ENCODE assay signal across 21 cellular contexts in the genomic region with DNA sequence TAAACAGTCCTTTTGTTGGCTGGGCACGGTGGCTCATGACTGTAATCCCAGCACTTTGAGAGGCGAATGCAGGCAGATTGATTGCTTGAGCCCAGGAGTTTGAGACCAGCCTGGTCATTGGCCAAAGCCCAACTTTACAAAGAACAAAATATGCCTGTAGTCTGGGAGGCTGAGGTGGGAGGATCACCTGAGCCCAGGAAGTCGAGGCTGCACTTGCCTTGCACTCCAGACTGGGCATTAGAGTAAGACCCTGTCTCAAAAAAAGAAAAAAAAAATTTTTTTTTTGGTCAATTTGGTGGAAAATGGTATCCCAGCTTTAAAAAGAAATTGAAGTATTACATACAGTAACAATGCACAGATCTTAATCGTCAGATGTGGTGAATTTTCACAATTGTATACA. TPM values are rescaled to one million over a fixed set of nuclear protein-coding genes. Genes with fewer than 3 reads are reported as not detected.
DNase-seq lines count a peak whose midpoint lies in the region; ATAC-seq, FAIRE-seq and TF ChIP-seq lines count a peak whose summit lies in the region.
"Had no signal": no experiment of that assay in that cellular context is flagged by ENCODE, and none has a peak within 500 bp of the region (broad histone marks: within the 10 kb centered on the region; RNA-seq: fewer than 3 reads in every experiment).

No MANE protein-coding gene starts in this region.

- H2AFZ ChIP-seq in OCI-LY7 (ENCODE audit: low read length) = no peak overlapping the region
- no peak overlapping the region for H2AFZ ChIP-seq in K562 (ENCODE audit: low read depth, low read length)
- H2AFZ ChIP-seq: neural progenitor cell had no signal

- peak overlapping the region; percentile 61 for H3K4me3 ChIP-seq in OCI-LY7 (ENCODE audit: low read depth, low read length, poor library complexity, severe bottlenecking)
- no peak overlapping the region for H3K4me3 ChIP-seq in K562
- no peak overlapping the region for H3K4me3 ChIP-seq in BE2C (ENCODE audit: low read depth, low read length)
- no peak overlapping the region for H3K4me3 ChIP-seq in HAP-1
- H3K4me3 ChIP-seq: adrenal gland, gastrocnemius medialis, neural progenitor cell, prostate gland, spleen had no signal

- peak overlapping the region; percentile 33 for H3K4me3 Mint-ChIP-seq in stimulated activated naive CD8-positive, alpha-beta T cell treated with anti-CD3 and anti-CD28 coated beads, Interleukin-15, Interleukin-2, amounts not matched to agents 100 ng/mL and 50 ng/mL, for 24 hours
- H3K4me3 Mint-ChIP-seq: neural progenitor cell had no signal

- POLR2A ChIA-PET in OCI-LY7 (lab: Charles Lee) = interaction anchor here (1.3 to 2.4 kb wide), 2 partner anchors 21 to 30 kb away, joined by 3 to 22 read pairs; partner anchors contain the start of gene C10orf143
- POLR2A ChIA-PET in K562 (lab: Yijun Ruan, JAX) = interaction anchor here (0.5 kb wide), 1 partner anchor 10 kb away, joined by 3 read pairs; no protein-coding TSS in a partner anchor

- TF ChIP-seq POLR2A in K562 (conservative IDR thresholded peaks at IDR 0.05) = no peak

- intact Hi-C loops in OCI-LY7 (cut with micrococcal nuclease; ENCODE audit: unreplicated experiment) (no loop called here), K562 (cut with micrococcal nuclease) (no loop called here)

- peaks cover 96% of the 10 kb centered on the region for H3K79me2 ChIP-seq in OCI-LY7 (ENCODE audit: insufficient read depth, low read depth, low read length)
- H3K79me2 ChIP-seq in K562 (ENCODE audit: control insufficient read depth, insufficient read depth, low read length) = peaks cover 96% of the 10 kb centered on the region

- TF ChIP-seq EP300 in K562 (IDR thresholded peaks at IDR 0.05; ENCODE audit: low read length) = no peak

- DNase-seq in stimulated activated naive CD8-positive, alpha-beta T cell treated with anti-CD3 and anti-CD28 coated beads, Interleukin-15, Interleukin-2, amounts not matched to agents 100 U/mL and 50 U/mL, for 24 hours = no peak
- no peak for DNase-seq in OCI-LY7 (ENCODE audit: low spot score)
- no peak for DNase-seq in K562 (ENCODE audit: extremely low read depth in 1 of 4, low spot score in 3 of 4)
- no peak for DNase-seq in DMS 273 treated with DMSO at 0.1 percent for 48 hours (lab: John Stamatoyannopoulos, UW)
- no peak for DNase-seq in BE2C
- DNase-seq in HAP-1 (ENCODE audit: low spot score in 2 of 2) = no peak
- no peak for DNase-seq in Kasumi-1 (lab: John Stamatoyannopoulos, UW)
- DNase-seq: activated CD4-positive, alpha-beta T cell treated with anti-CD3 and anti-CD28 coated beads, Interleukin-2, amount 50 U/mL, for 4 hours; adrenal gland; DMS79 treated with DMSO at 0.1 percent for 48 hours; gastrocnemius medialis; KG1; NCI-H1048; NCI-H1930; NCI-H345; spleen; stimulated activated CD4-positive, alpha-beta T cell treated with anti-CD3 and anti-CD28 coated beads, Interleukin-4, amount 100 ng/mL, for 4 hours had no signal

- no peaks in the 10 kb centered on the region for H3K9me3 ChIP-seq in OCI-LY7 (ENCODE audit: low read length)
- H3K9me3 ChIP-seq in K562 (replicated peaks; ENCODE audit: control insufficient read depth, insufficient read depth, low read depth, low read length) = no peaks in the 10 kb centered on the region
- H3K9me3 ChIP-seq in BE2C = no peaks in the 10 kb centered on the region
- no peaks in the 10 kb centered on the region for H3K9me3 ChIP-seq in HAP-1
- H3K9me3 ChIP-seq: adrenal gland, gastrocnemius medialis, prostate gland, spleen had no signal

- H3K27ac ChIP-seq in OCI-LY7 (ENCODE audit: low read depth, low read length, poor library complexity, severe bottlenecking) (peak overlapping the region; percentile 88), K562 (ENCODE audit: extremely low read depth, low read depth, low read length) (peak overlapping the region; percentile 39; the same call in 2 of the 3 replicates)
- H3K27ac ChIP-seq: adrenal gland, gastrocnemius medialis, neural progenitor cell, prostate gland had no signal

- ATAC-seq in stimulated activated naive CD8-positive, alpha-beta T cell treated with anti-CD3 and anti-CD28 coated beads, Interleukin-15, Interleukin-2, amounts not matched to agents 100 U/mL and 50 U/mL, for 24 hours = no peak
- ATAC-seq in K562 = no peak
- ATAC-seq: esophagus mucosa, gastrocnemius medialis had no signal

- no TSS peak for BruUV-seq in OCI-LY7 (replicated peaks; lab: Mats Ljungman, UMichigan)
- BruUV-seq in K562 (replicated peaks; lab: Mats Ljungman, UMichigan) = no TSS peak

- in situ Hi-C loops in K562 (cut with MboI) (no loop called here), HAP-1 (cut with MboI; ENCODE audit: low sequenced_read_pairs) (no loop called here)

- TF ChIP-seq RAD21 in K562 (CRISPR knock-in tag; conservative IDR thresholded peaks at IDR 0.05 in 1 of 2, IDR thresholded peaks at IDR 0.05 in 1 of 2) = no peak

- H3K4me2 ChIP-seq in OCI-LY7 (ENCODE audit: low read length) (peak overlapping the region; percentile 98), K562 (ENCODE audit: insufficient read depth, low read length) (no peak overlapping the region)
- H3K4me2 ChIP-seq: neural progenitor cell had no signal

- peaks cover 6% of the 10 kb centered on the region for H3K9me1 ChIP-seq in K562 (ENCODE audit: control insufficient read depth, insufficient read depth, low read length)

- H3K9me3 Mint-ChIP-seq in stimulated activated naive CD8-positive, alpha-beta T cell treated with anti-CD3 and anti-CD28 coated beads, Interleukin-15, Interleukin-2, amounts not matched to agents 100 ng/mL and 50 ng/mL, for 24 hours = no peaks in the 10 kb centered on the region
- H3K9me3 Mint-ChIP-seq: neural progenitor cell had no signal

- peaks cover 61% of the 10 kb centered on the region for H3K4me1 Mint-ChIP-seq in stimulated activated naive CD8-positive, alpha-beta T cell treated with anti-CD3 and anti-CD28 coated beads, Interleukin-15, Interleukin-2, amounts not matched to agents 100 ng/mL and 50 ng/mL, for 24 hours (ENCODE audit: low read depth)

- H3K36me3 Mint-ChIP-seq in stimulated activated naive CD8-positive, alpha-beta T cell treated with anti-CD3 and anti-CD28 coated beads, Interleukin-15, Interleukin-2, amounts not matched to agents 100 ng/mL and 50 ng/mL, for 24 hours (ENCODE audit: low read depth) = peaks cover 53% of the 10 kb centered on the region

- H4K20me1 ChIP-seq in OCI-LY7 (ENCODE audit: insufficient read depth, low read length) = peaks cover 42% of the 10 kb centered on the region
- H4K20me1 ChIP-seq in K562 (replicated peaks; ENCODE audit: control insufficient read depth, insufficient read depth, low read length) = peaks cover 23% of the 10 kb centered on the region

- 39% methylated on average over 4 of the region's 4 CpGs for WGBS in K562 (ENCODE audit: insufficient coverage, low coverage, missing lambda C conversion rate)

- H3K4me1 ChIP-seq in OCI-LY7 (ENCODE audit: insufficient read depth, low read length, poor library complexity, severe bottlenecking) (peaks cover 67% of the 10 kb centered on the region), K562 (replicated peaks in 1 of 2; ENCODE audit: control insufficient read depth in 2 of 2, insufficient read depth in 2 of 2, low read length in 2 of 2) (peaks cover 16% of the 10 kb centered on the region in 2 experiments), BE2C (no peaks in the 10 kb centered on the region), HAP-1 (peaks cover 30% of the 10 kb centered on the region)

- no peaks in the 10 kb centered on the region for H3K9me2 ChIP-seq in OCI-LY7 (ENCODE audit: insufficient read depth, low read length)

- no peak overlapping the region for H3K27ac Mint-ChIP-seq in stimulated activated naive CD8-positive, alpha-beta T cell treated with anti-CD3 and anti-CD28 coated beads, Interleukin-15, Interleukin-2, amounts not matched to agents 100 ng/mL and 50 ng/mL, for 24 hours
- H3K27ac Mint-ChIP-seq: neural progenitor cell had no signal

- no peaks in the 10 kb centered on the region for H3K27me3 Mint-ChIP-seq in stimulated activated naive CD8-positive, alpha-beta T cell treated with anti-CD3 and anti-CD28 coated beads, Interleukin-15, Interleukin-2, amounts not matched to agents 100 ng/mL and 50 ng/mL, for 24 hours

- TF ChIP-seq CTCF in OCI-LY7 (conservative IDR thresholded peaks at IDR 0.05; ENCODE audit: low read length) (no peak), K562 (IDR thresholded peaks at IDR 0.05 in 2 of 3, conservative IDR thresholded peaks at IDR 0.05 in 1 of 3; ENCODE audit: insufficient read depth in 2 of 3, low read depth in 1 of 3, low read length in 3 of 3) (no peak), BE2C (IDR thresholded peaks at IDR 0.05; ENCODE audit: low read depth, low read length) (no peak)

- H3K9ac ChIP-seq in K562 (ENCODE audit: insufficient read depth in 1 of 2, low read depth in 2 of 2, low read length in 2 of 2) = no peak overlapping the region
- H3K9ac ChIP-seq: neural progenitor cell had no signal

- no peak for FAIRE-seq in K562 (lab: Jason Lieb, UNC)

- H3K27me3 ChIP-seq in K562 (ENCODE audit: control insufficient read depth in 2 of 2, insufficient read depth in 2 of 2, low read length in 2 of 2) (no peaks in the 10 kb centered on the region), BE2C (no peaks in the 10 kb centered on the region), HAP-1 (ENCODE audit: low read depth) (no peaks in the 10 kb centered on the region)
- H3K27me3 ChIP-seq: adrenal gland, gastrocnemius medialis, neural progenitor cell, spleen had no signal

- H3K36me3 ChIP-seq in OCI-LY7 (ENCODE audit: insufficient read depth, low read length) (peaks cover 65% of the 10 kb centered on the region), K562 (ENCODE audit: control insufficient read depth, insufficient read depth, low read length) (peaks cover 56% of the 10 kb centered on the region; the same call in 2 of the 3 replicates), BE2C (peaks cover 15% of the 10 kb centered on the region), HAP-1 (replicated peaks) (peaks cover 30% of the 10 kb centered on the region)
- H3K36me3 ChIP-seq: neural progenitor cell, prostate gland had no signal

- CTCF ChIA-PET in OCI-LY7 (lab: Charles Lee; ENCODE audit: unreplicated experiment) = interaction anchor here (1.4 to 1.6 kb wide), 2 partner anchors 11 to 13 kb away, joined by 3 to 4 read pairs; no protein-coding TSS in a partner anchor
- CTCF ChIA-PET in K562 (lab: Yijun Ruan, JAX; ENCODE audit: low intra/inter-chr PET ratio) = no interaction called here

RNA-seq across cellular contexts. Expression of gene GLRX3, which starts 4.8 kb away (rescaled TPM):
- 60.4 and 83.2 TPM in 2 replicates for total RNA-seq in OCI-LY7 (2014; rRNA removed; shearing (Covaris generic))
- total RNA-seq in OCI-LY7 (2022) = 110 and 117 TPM in 2 replicates
- 47.9 and 66.5 TPM in 2 replicates for total RNA-seq in K562 (2011; cell fraction: chromatin; rRNA removed; ENCODE audit: low replicate concordance)
- total RNA-seq in K562 (2011; cell fraction: nucleolus; rRNA removed) = 33.4 and 34.5 TPM in 2 replicates
- 54.7 and 98.4 TPM in 2 replicates for total RNA-seq in K562 (2011; cell fraction: nucleoplasm; rRNA removed)
- 115 and 117 TPM in 2 replicates for total RNA-seq in K562 (2014; rRNA removed)
- total RNA-seq in K562 (2014; rRNA removed; fragmentation: Illumina TruSeq; extraction: Trizol) = 169 and 182 TPM in 2 replicates
- 161 and 169 TPM in 2 replicates for total RNA-seq in K562 (2015; rRNA removed; fragmentation: Illumina TruSeq; extraction: Trizol)
- 153 and 156 TPM in 2 replicates for total RNA-seq in K562 (2021)
- 144 and 190 TPM in 2 replicates for polyA plus RNA-seq in K562 (2011; rRNA removed)
- polyA plus RNA-seq in K562 (2011; cell fraction: cytosol; rRNA removed) = 66.3 and 78.7 TPM in 2 replicates
- 38.4 and 45.1 TPM in 2 replicates for polyA plus RNA-seq in K562 (2011; cell fraction: nucleus; rRNA removed)
- 118 and 164 TPM in 2 replicates for polyA plus RNA-seq in K562 (2012)
- 177 and 186 TPM in 2 replicates for polyA plus RNA-seq in K562 (2014; fragmentation: Illumina TruSeq; extraction: Trizol)
- polyA plus RNA-seq in K562 (2014; fragmentation: Nextera tagmentation; extraction: Ambion mirVana) = 100 to 1,000 TPM; 150 to 176 TPM
- polyA plus RNA-seq in K562 (2014; rRNA removed) = 172 and 184 TPM in 2 replicates
- polyA minus RNA-seq in K562 (2011; rRNA and poly(A)+ RNA removed) = 65.7 and 75.1 TPM in 2 replicates
- 30.9 and 39.2 TPM in 2 replicates for polyA minus RNA-seq in K562 (2011; cell fraction: cytosol; rRNA and poly(A)+ RNA removed)
- 16.4 and 21.9 TPM in 2 replicates for polyA minus RNA-seq in K562 (2011; cell fraction: nucleus; rRNA and poly(A)+ RNA removed)
- 89.4 TPM for polyA plus RNA-seq in BE2C (2012; ENCODE audit: insufficient read depth, insufficient read length, low read depth)

RNA-seq across cellular contexts. Expression of gene C10orf143, which starts 30.4 kb away (rescaled TPM):
- 0.64 and 0.88 TPM in 2 replicates for total RNA-seq in OCI-LY7 (2014; rRNA removed; shearing (Covaris generic))
- total RNA-seq in OCI-LY7 (2022) = 6.1 and 6.4 TPM in 2 replicates
- total RNA-seq in K562 (2011; cell fraction: chromatin; rRNA removed; ENCODE audit: low replicate concordance) = 0.12 and 0.26 TPM in 2 replicates
- total RNA-seq in K562 (2011; cell fraction: nucleolus; rRNA removed) = 0.33 TPM in 1 of 2 replicates, not detected in the other
- total RNA-seq in K562 (2011; cell fraction: nucleoplasm; rRNA removed) = 0.44 TPM in 1 of 2 replicates, not detected in the other
- total RNA-seq in K562 (2014; rRNA removed) = 0.24 TPM in 1 of 2 replicates, not detected in the other
- 0.11 TPM in 1 of 2 replicates, not detected in the other for total RNA-seq in K562 (2014; rRNA removed; fragmentation: Illumina TruSeq; extraction: Trizol)
- total RNA-seq in K562 (2015; rRNA removed; fragmentation: Illumina TruSeq; extraction: Trizol) = 0.25 and 0.30 TPM in 2 replicates
- total RNA-seq in K562 (2021) = 0.27 and 0.33 TPM in 2 replicates
- polyA plus RNA-seq in K562 (2011; rRNA removed) = 0.42 and 0.43 TPM in 2 replicates
- polyA plus RNA-seq in K562 (2011; cell fraction: cytosol; rRNA removed) = 0.31 and 0.71 TPM in 2 replicates
- polyA plus RNA-seq in K562 (2011; cell fraction: nucleus; rRNA removed) = 0.53 and 0.81 TPM in 2 replicates
- polyA plus RNA-seq in K562 (2012) = 0.36 and 0.47 TPM in 2 replicates
- 0.17 and 0.25 TPM in 2 replicates for polyA plus RNA-seq in K562 (2014; fragmentation: Illumina TruSeq; extraction: Trizol)
- polyA plus RNA-seq in K562 (2014; fragmentation: Nextera tagmentation; extraction: Ambion mirVana) = under 1 TPM in 1 of 2 experiments, not detected in 1; 0.07 TPM
- 0.08 and 1.0 TPM in 2 replicates for polyA plus RNA-seq in K562 (2014; rRNA removed)
- polyA minus RNA-seq in K562 (2011; rRNA and poly(A)+ RNA removed) = 0.30 TPM in 1 of 2 replicates, not detected in the other
- not detected in 2 replicates for polyA minus RNA-seq in K562 (2011; cell fraction: cytosol; rRNA and poly(A)+ RNA removed)
- 0.13 and 0.44 TPM in 2 replicates for polyA minus RNA-seq in K562 (2011; cell fraction: nucleus; rRNA and poly(A)+ RNA removed)
- 3.0 TPM for polyA plus RNA-seq in BE2C (2012; ENCODE audit: insufficient read depth, insufficient read length, low read depth)
